Comparison of ENCODE assay signal across 2 cellular contexts in the genomic region with DNA sequence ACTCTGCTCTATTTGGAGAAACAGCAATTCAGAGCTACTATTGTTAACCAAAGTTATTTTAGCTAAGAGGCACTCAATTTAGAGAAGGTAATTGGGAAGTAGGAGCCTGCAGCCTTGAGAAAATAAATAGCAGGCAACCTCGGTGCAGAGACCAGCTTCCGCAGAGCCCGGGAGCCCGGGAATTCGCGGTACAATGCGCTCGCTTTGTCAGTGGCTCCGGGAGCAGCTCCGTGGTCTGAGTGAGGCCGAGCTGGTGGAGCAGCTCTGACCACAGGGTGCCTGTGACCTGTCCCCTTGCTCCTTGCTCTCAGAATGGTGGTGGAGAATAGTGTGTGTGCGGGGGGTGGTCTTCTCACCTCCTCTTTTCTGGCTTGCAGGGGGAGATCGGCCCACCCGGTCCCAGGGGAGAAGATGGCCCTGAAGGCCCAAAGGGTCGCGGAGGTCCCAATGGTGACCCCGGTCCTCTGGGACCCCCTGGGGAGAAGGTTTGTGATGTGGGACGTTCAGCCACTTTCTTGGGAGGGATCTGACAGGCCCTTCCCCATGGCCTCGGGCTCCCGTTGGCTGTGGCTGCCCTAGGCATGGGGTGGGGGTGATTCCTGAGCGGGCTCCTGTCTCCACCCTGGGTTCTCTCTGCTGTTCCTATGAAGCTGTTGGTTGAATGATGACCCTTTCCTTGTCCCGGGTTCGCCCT.
TF ChIP-seq lines count a peak whose summit lies in the region.

No MANE protein-coding gene starts in this region.

TF ChIP-seq in IMR-90, 13 proteins besides CTCF, POLR2A, EP300 and RAD21:
- TF ChIP-seq FOS (IDR thresholded peaks at IDR 0.05; ENCODE audit: low read depth, low read length) = no peak
- no peak for TF ChIP-seq BHLHE40 (IDR thresholded peaks at IDR 0.05; ENCODE audit: low read depth, low read length)
- TF ChIP-seq ELK1 (IDR thresholded peaks at IDR 0.05; ENCODE audit: borderline replicate concordance, low read depth, low read length) = no peak
- TF ChIP-seq NFE2L2 (IDR thresholded peaks at IDR 0.05; ENCODE audit: low read depth, low read length) = no peak

TF ChIP-seq in SK-N-SH, 30 proteins besides CTCF, POLR2A, EP300 and RAD21:
- TF ChIP-seq NFIC (IDR thresholded peaks at IDR 0.05; ENCODE audit: borderline replicate concordance) = no peak
- no peak for TF ChIP-seq NRF1 (IDR thresholded peaks at IDR 0.05; ENCODE audit: low read depth, low read length)
- no peak for TF ChIP-seq ELF1 (IDR thresholded peaks at IDR 0.05)
- TF ChIP-seq EZH2phosphoT487 (IDR thresholded peaks at IDR 0.05; ENCODE audit: borderline replicate concordance, low read depth) = no peak
- TF ChIP-seq GATA2 (CRISPR knock-in tag; IDR thresholded peaks at IDR 0.05) = no peak
- no peak for TF ChIP-seq RCOR1 (IDR thresholded peaks at IDR 0.05; ENCODE audit: low read length)
- TF ChIP-seq IRF3 (IDR thresholded peaks at IDR 0.05; ENCODE audit: low read depth, low read length) = no peak
- no peak for TF ChIP-seq JUND (IDR thresholded peaks at IDR 0.05)
- TF ChIP-seq MAX (IDR thresholded peaks at IDR 0.05; ENCODE audit: low read depth) = no peak
- TF ChIP-seq FOSL2 (IDR thresholded peaks at IDR 0.05; ENCODE audit: borderline replicate concordance, low read depth) = no peak
- TF ChIP-seq REST (IDR thresholded peaks at IDR 0.05; ENCODE audit: low read depth, low read length) = no peak
- TF ChIP-seq PBX3 (IDR thresholded peaks at IDR 0.05) = no peak
- no peak for TF ChIP-seq MXI1 (IDR thresholded peaks at IDR 0.05; ENCODE audit: low read depth, low read length)
- no peak for TF ChIP-seq USF2 (IDR thresholded peaks at IDR 0.05; ENCODE audit: borderline replicate concordance, low read depth, low read length)
- no peak for TF ChIP-seq TEAD4 (IDR thresholded peaks at IDR 0.05; ENCODE audit: borderline replicate concordance, insufficient read depth)
